8 cellular contexts compared by ENCODE assay signal in genomic region chr22:35921777-35922176, GRCh38.
DNase-seq lines count a peak whose midpoint lies in the region; ATAC-seq and TF ChIP-seq lines count a peak whose summit lies in the region.

No MANE protein-coding gene starts in this region.

- no peak overlapping the region for H3K27ac Mint-ChIP-seq in stimulated activated effector memory CD8-positive, alpha-beta T cell treated with anti-CD3 and anti-CD28 coated beads, Interleukin-12 subunit alpha, Interleukin-12 subunit beta, amount 100 ng/mL, for 72 hours

- H3K4me1 ChIP-seq in colonic mucosa (no peaks in the 10 kb centered on the region), liver (ENCODE audit: control insufficient read depth in 4 of 4, insufficient read depth in 4 of 4, low read length in 3 of 4) (peaks cover 2 to 43% (median 29%) of the 10 kb centered on the region in 4 donors)

- H3K27me3 ChIP-seq in colonic mucosa = no peaks in the 10 kb centered on the region
- H3K27me3 ChIP-seq in liver (ENCODE audit: control insufficient read depth in 4 of 4, insufficient read depth in 4 of 4, low read length in 3 of 4) = no peaks in the 10 kb centered on the region

- H3K4me3 Mint-ChIP-seq in stimulated activated effector memory CD8-positive, alpha-beta T cell treated with anti-CD3 and anti-CD28 coated beads, Interleukin-12 subunit alpha, Interleukin-12 subunit beta, amount 100 ng/mL, for 72 hours = no peak overlapping the region

- H3K27ac ChIP-seq in colonic mucosa (peak overlapping the region; percentile 11), liver (ENCODE audit: low read depth in 1 of 2, low read length in 2 of 2) (peak overlapping the region; percentile 64 to 69)

- ATAC-seq in stimulated activated effector memory CD8-positive, alpha-beta T cell treated with anti-CD3 and anti-CD28 coated beads, Interleukin-12 subunit alpha, Interleukin-12 subunit beta, amount 100 ng/mL, for 72 hours = peak; percentile 71
- no peak for ATAC-seq in GM21786 (IDR thresholded peaks at IDR 0.05; ENCODE audit: unreplicated experiment)

- H3K36me3 ChIP-seq in colonic mucosa (no peaks in the 10 kb centered on the region), liver (ENCODE audit: control insufficient read depth in 4 of 4, insufficient read depth in 3 of 4, low read depth in 1 of 4, low read length in 3 of 4) (no peaks in the 10 kb centered on the region)

- no peaks in the 10 kb centered on the region for H3K36me3 Mint-ChIP-seq in stimulated activated effector memory CD8-positive, alpha-beta T cell treated with anti-CD3 and anti-CD28 coated beads, Interleukin-12 subunit alpha, Interleukin-12 subunit beta, amount 100 ng/mL, for 72 hours

- DNase-seq in NCI-H510A treated with DMSO at 0.1 percent for 48 hours (lab: John Stamatoyannopoulos, UW) = peak; percentile 52
- DNase-seq in NCI-H510A (lab: John Stamatoyannopoulos, UW) = no peak
- peak; percentile 90 for DNase-seq in M059J (ENCODE audit: low read depth)
- peak; percentile 61 for DNase-seq in SKM-1 treated with dmso at 0.1 percent for 144 hours (lab: John Stamatoyannopoulos, UW; ENCODE audit: unreplicated experiment)
- DNase-seq in colonic mucosa = peak; percentile 76
- peak; percentile 4 to 58 for DNase-seq in stimulated activated effector memory CD8-positive, alpha-beta T cell treated with anti-CD3 and anti-CD28 coated beads, Interleukin-12 subunit alpha, Interleukin-12 subunit beta, amount 100 ng/mL, for 72 hours (ENCODE audit: low spot score in 2 of 2)

- intact Hi-C loops in colonic mucosa (cut with DNase I) = loop anchor here (5.0 kb wide), 2 partner anchors 201 to 294 kb away; no protein-coding TSS in a partner anchor

- peaks cover 5% of the 10 kb centered on the region for H3K4me1 Mint-ChIP-seq in stimulated activated effector memory CD8-positive, alpha-beta T cell treated with anti-CD3 and anti-CD28 coated beads, Interleukin-12 subunit alpha, Interleukin-12 subunit beta, amount 100 ng/mL, for 72 hours

- H3K9ac ChIP-seq in colonic mucosa (ENCODE audit: low read depth in 2 of 2, low read length in 2 of 2) (no peak overlapping the region), liver (ENCODE audit: low read depth in 1 of 2, low read length in 2 of 2) (peak overlapping the region in 1 of 2 donors; percentile 5)

- H3K9me3 Mint-ChIP-seq in stimulated activated effector memory CD8-positive, alpha-beta T cell treated with anti-CD3 and anti-CD28 coated beads, Interleukin-12 subunit alpha, Interleukin-12 subunit beta, amount 100 ng/mL, for 72 hours = no peaks in the 10 kb centered on the region

- peak; percentile 36 for TF ChIP-seq CTCF in colonic mucosa (IDR thresholded peaks at IDR 0.05)
- peak; percentile 46 for TF ChIP-seq CTCF in liver (IDR thresholded peaks at IDR 0.05; ENCODE audit: low read depth, low read length, missing input control)

- no peaks in the 10 kb centered on the region for H3K9me3 ChIP-seq in colonic mucosa
- no peaks in the 10 kb centered on the region for H3K9me3 ChIP-seq in liver (ENCODE audit: control insufficient read depth in 4 of 4, low read length in 3 of 4)

- peak; percentile 86 to 88 for TF ChIP-seq RAD21 in liver (IDR thresholded peaks at IDR 0.05)

- H3K4me3 ChIP-seq in colonic mucosa = no peak overlapping the region
- no peak overlapping the region for H3K4me3 ChIP-seq in liver (ENCODE audit: low read depth in 1 of 3, low read length in 3 of 3)

TF ChIP-seq in liver, 16 proteins besides CTCF, POLR2A, EP300 and RAD21:
- no peak for TF ChIP-seq ZBTB33 (IDR thresholded peaks at IDR 0.05)
- TF ChIP-seq, protein P1, sequence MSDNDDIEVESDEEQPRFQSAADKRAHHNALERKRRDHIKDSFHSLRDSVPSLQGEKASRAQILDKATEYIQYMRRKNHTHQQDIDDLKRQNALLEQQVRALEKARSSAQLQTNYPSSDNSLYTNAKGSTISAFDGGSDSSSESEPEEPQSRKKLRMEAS (IDR thresholded peaks at IDR 0.05) = no peak
- TF ChIP-seq JUND (IDR thresholded peaks at IDR 0.05) = peak; percentile 79 to 85
- TF ChIP-seq EGR1 (IDR thresholded peaks at IDR 0.05; ENCODE audit: low read depth in 2 of 2) = no peak
- peak; percentile 24 for TF ChIP-seq SP1 (IDR thresholded peaks at IDR 0.05)
- TF ChIP-seq HNF4A (conservative IDR thresholded peaks at IDR 0.05) = peak; percentile 59 to 65
- TF ChIP-seq GABPA (IDR thresholded peaks at IDR 0.05 in 1 of 2, conservative IDR thresholded peaks at IDR 0.05 in 1 of 2) = no peak
- peak; percentile 27 to 51 for TF ChIP-seq RXRA (IDR thresholded peaks at IDR 0.05)
- TF ChIP-seq NR2F2 (IDR thresholded peaks at IDR 0.05) = peak; percentile 56
- TF ChIP-seq FOXA2 (IDR thresholded peaks at IDR 0.05) = peak; percentile 51
- peak; percentile 37 for TF ChIP-seq HNF4G (IDR thresholded peaks at IDR 0.05)
- no peak for TF ChIP-seq YY1 (IDR thresholded peaks at IDR 0.05)
TF ChIP-seq in liver: peak in this region for 7.
